Comparison of ENCODE assay signal across 33 cellular contexts in genomic region chr2:187098154-187098553, GRCh38.
"Had no signal": no experiment of that assay in that cellular context is flagged by ENCODE, and none has a peak within 500 bp of the region (broad histone marks: within the 10 kb centered on the region; RNA-seq: fewer than 3 reads in every experiment).

No MANE protein-coding gene starts in this region.

- H3K9me3 ChIP-seq: adrenal gland, body of pancreas, breast epithelium had no signal

- ATAC-seq: activated CD8-positive, alpha-beta T cell treated with anti-CD3 and anti-CD28 coated beads for 36 hours; activated naive CD4-positive, alpha-beta T cell treated with anti-CD3 and anti-CD28 coated beads, Interleukin-2, amount 50 U/mL, for 72 hours; activated T-cell treated with anti-CD3 and anti-CD28 coated beads, Interleukin-2, amount 50 U/mL, for 4 hours; activated T-cell treated with anti-CD3 and anti-CD28 coated beads, Interleukin-2, amount 50 U/mL, for 72 hours; activated T-helper 17 cell treated with anti-CD3 and anti-CD28 coated beads, Interleukin-2, amount 50 U/mL, for 72 hours; body of pancreas had no signal

- H3K4me1 ChIP-seq: adrenal gland, body of pancreas, breast epithelium had no signal

- H3K27me3 ChIP-seq: adrenal gland, body of pancreas, brain microvascular endothelial cell, breast epithelium had no signal

- DNase-seq: activated B cell treated with CpG ODN at 0.5 μM for 24 hours; activated CD4-positive, alpha-beta memory T cell treated with anti-CD3 and anti-CD28 coated beads for 36 hours; activated CD4-positive, alpha-beta T cell treated with anti-CD3 and anti-CD28 coated beads for 4 hours; activated CD4-positive, alpha-beta T cell treated with anti-CD3 and anti-CD28 coated beads, Interleukin-2, amount 10 ng/mL, durations not matched to agents 24 days and 14 days; activated CD4-positive, alpha-beta T cell treated with anti-CD3 and anti-CD28 coated beads, Interleukin-2, amount 50 U/mL, for 1 hour; activated CD4-positive, alpha-beta T cell treated with anti-CD3 and anti-CD28 coated beads, Interleukin-2, amount 50 U/mL, for 4 hours; activated CD4-positive, CD25-positive, alpha-beta regulatory T cell treated with anti-CD3 and anti-CD28 coated beads, Interleukin-2, amount 50 U/mL, for 72 hours; activated CD8-positive, alpha-beta memory T cell treated with anti-CD3 and anti-CD28 coated beads, Interleukin-2, amount 50 U/mL, for 4 hours; activated CD8-positive, alpha-beta T cell treated with anti-CD3 and anti-CD28 coated beads for 36 hours; activated effector memory CD4-positive, alpha-beta T cell treated with anti-CD3 and anti-CD28 coated beads, Interleukin-2, amount 50 U/mL, for 16 hours; activated gamma-delta T cell treated with Interleukin-2 at 50 U/mL for 16 hours; activated naive CD4-positive, alpha-beta T cell; activated naive CD4-positive, alpha-beta T cell treated with anti-CD3 and anti-CD28 coated beads for 36 hours; activated naive CD4-positive, alpha-beta T cell treated with anti-CD3 and anti-CD28 coated beads, Interleukin-2, amount 50 U/mL, for 16 hours; activated naive CD8-positive, alpha-beta T cell treated with anti-CD3 and anti-CD28 coated beads for 36 hours; activated T-cell treated with anti-CD3 and anti-CD28 coated beads for 4 hours; activated T-cell treated with anti-CD3 and anti-CD28 coated beads, Interleukin-2, amount 50 U/mL, for 1 hour; activated T-cell treated with anti-CD3 and anti-CD28 coated beads, Interleukin-2, amount 50 U/mL, for 4 hours; activated T-cell treated with anti-CD3 and anti-CD28 coated beads, Interleukin-2, amount 50 U/mL, for 72 hours; adrenal gland; amniotic stem cell; aorta; body of pancreas; brain microvascular endothelial cell; caudate nucleus; cerebellar nuclear complex; T-helper 1 cell; T-helper 2 cell; T-helper 9 cell had no signal

- H3K4me3 ChIP-seq: adrenal gland, body of pancreas, breast epithelium had no signal

- H3K27ac ChIP-seq: adrenal gland, body of pancreas, brain microvascular endothelial cell, breast epithelium, VCaP had no signal

- H3K36me3 ChIP-seq: adrenal gland, brain microvascular endothelial cell, breast epithelium had no signal
